14 cellular contexts compared by ENCODE assay signal in the genomic region with DNA sequence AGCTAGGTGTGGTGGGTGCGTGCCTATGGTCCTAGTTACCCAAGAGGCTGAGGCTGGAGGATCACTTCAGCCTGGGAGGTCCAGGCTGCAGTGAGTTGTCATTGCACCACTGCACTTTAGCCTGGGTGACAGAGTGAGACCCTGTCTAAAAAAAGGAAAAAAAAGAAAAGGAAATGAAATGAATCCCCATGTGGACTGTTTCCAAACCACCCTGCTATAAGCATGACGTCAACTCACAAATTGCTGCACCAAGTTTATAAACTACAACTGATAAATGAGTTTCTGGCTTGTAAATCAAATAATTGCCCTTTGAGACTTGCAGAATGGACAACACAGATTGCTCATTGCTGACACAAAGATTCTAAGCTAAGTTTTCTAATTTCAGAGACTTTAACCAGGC. TPM values are rescaled to one million over a fixed set of nuclear protein-coding genes. Genes with fewer than 3 reads are reported as not detected.
DNase-seq lines count a peak whose midpoint lies in the region; ATAC-seq and TF ChIP-seq lines count a peak whose summit lies in the region.
"Had no signal": no experiment of that assay in that cellular context is flagged by ENCODE, and none has a peak within 500 bp of the region (broad histone marks: within the 10 kb centered on the region; RNA-seq: fewer than 3 reads in every experiment).

No MANE protein-coding gene starts in this region.

- no peak overlapping the region for H2AFZ ChIP-seq in SK-N-SH (ENCODE audit: low read depth)
- H2AFZ ChIP-seq: PC-9 had no signal

- H3K4me3 Mint-ChIP-seq in activated T-helper 17 cell treated with anti-CD3 and anti-CD28 coated beads, Interleukin-2, amount 50 U/mL, for 72 hours, result no peak overlapping the region
- H3K4me3 Mint-ChIP-seq: activated CD8-positive, alpha-beta T cell treated with anti-CD3 and anti-CD28 coated beads, Interleukin-2, amount 10 ng/mL, durations not matched to agents 7 days and 5 days; activated naive CD4-positive, alpha-beta T cell treated with anti-CD3 and anti-CD28 coated beads, Interleukin-2, amount 10 ng/mL, durations not matched to agents 7 days and 5 days; T-helper 2 cell treated with Interferon-gamma antibody and Interleukin-4, amounts not matched to agents 5 μg/mL and 100 μg/mL, for 36 hours had no signal

- H3K9me3 ChIP-seq in SK-N-SH (no peaks in the 10 kb centered on the region), ovary (no peaks in the 10 kb centered on the region)
- H3K9me3 ChIP-seq: BE2C had no signal

- H3K4me3 ChIP-seq in AG10803 (ENCODE audit: low read length) (no peak overlapping the region), SK-N-SH (ENCODE audit: low read depth in 2 of 2, low read length in 1 of 2) (no peak overlapping the region), fibroblast of pulmonary artery (replicated peaks; ENCODE audit: low read depth, low read length) (no peak overlapping the region), ovary (no peak overlapping the region)
- H3K4me3 ChIP-seq: PC-9 had no signal

- WGBS in SK-N-SH (ENCODE audit: low lambda C conversion rate), result 76% methylated on average over 2 of the region's 2 CpGs
- 1 to 46% (median 40%) methylated on average over 2 of the region's 2 CpGs for WGBS in ovary, 3 donors

- no peak for TF ChIP-seq POLR2A in ovary (IDR thresholded peaks at IDR 0.05)

- no peaks in the 10 kb centered on the region for H3K27me3 ChIP-seq in SK-N-SH (ENCODE audit: insufficient read depth)
- H3K27me3 ChIP-seq in ovary, result no peaks in the 10 kb centered on the region
- H3K27me3 ChIP-seq: BE2C had no signal

- H3K79me2 ChIP-seq in SK-N-SH (ENCODE audit: insufficient read depth), result no peaks in the 10 kb centered on the region

- TF ChIP-seq CTCF in AG10803 (conservative IDR thresholded peaks at IDR 0.05; ENCODE audit: low read length) (no peak), SK-N-SH (IDR thresholded peaks at IDR 0.05) (no peak), fibroblast of pulmonary artery (IDR thresholded peaks at IDR 0.05; ENCODE audit: low read length, missing control alignments) (no peak), ovary (IDR thresholded peaks at IDR 0.05) (no peak)

- no peaks in the 10 kb centered on the region for H3F3A ChIP-seq in SK-N-SH (replicated peaks; ENCODE audit: insufficient read depth)

- H3K9me2 ChIP-seq in SK-N-SH, result no peaks in the 10 kb centered on the region

- H3K36me3 Mint-ChIP-seq in activated T-helper 17 cell treated with anti-CD3 and anti-CD28 coated beads, Interleukin-2, amount 50 U/mL, for 72 hours (ENCODE audit: low read depth), result no peaks in the 10 kb centered on the region
- H3K36me3 Mint-ChIP-seq: activated naive CD4-positive, alpha-beta T cell treated with anti-CD3 and anti-CD28 coated beads, Interleukin-2, amount 10 ng/mL, durations not matched to agents 7 days and 5 days had no signal

- H3K36me3 ChIP-seq in SK-N-SH (replicated peaks in 1 of 2; ENCODE audit: control insufficient read depth in 1 of 2, insufficient read depth in 2 of 2, low read length in 1 of 2) (no peaks in the 10 kb centered on the region), ovary (no peaks in the 10 kb centered on the region)
- H3K36me3 ChIP-seq: BE2C had no signal

- POLR2A ChIA-PET in SK-N-SH (lab: Yijun Ruan, JAX), result no interaction called here

- TF ChIP-seq RAD21 in SK-N-SH (IDR thresholded peaks at IDR 0.05; ENCODE audit: low read length), result no peak

- no peak overlapping the region for H3K4me2 ChIP-seq in SK-N-SH
- H3K4me2 ChIP-seq: PC-9 had no signal

- TF ChIP-seq EP300 in SK-N-SH (IDR thresholded peaks at IDR 0.05; ENCODE audit: borderline replicate concordance in 1 of 2, low read depth in 1 of 2, low read length in 1 of 2), result no peak
- peak; percentile 5 for TF ChIP-seq EP300 in ovary (IDR thresholded peaks at IDR 0.05)

- no peak overlapping the region for H3K9ac ChIP-seq in SK-N-SH

- H4K20me1 ChIP-seq in SK-N-SH (ENCODE audit: insufficient read depth), result no peaks in the 10 kb centered on the region

- DNase-seq in AG10803 (ENCODE audit: low read depth) (peak; percentile 83), SK-N-SH (no peak), fibroblast of pulmonary artery (ENCODE audit: low read depth) (peak; percentile 80), ovary (no peak), NCI-H1048 (lab: John Stamatoyannopoulos, UW) (no peak), GM19240 (ENCODE audit: insufficient read length, low spot score) (no peak)
- no peak for DNase-seq in stimulated activated CD4-positive, alpha-beta T cell treated with anti-CD3 and anti-CD28 coated beads, Interleukin-1b, Interleukin-23, amount 100 ng/mL, for 48 hours
- DNase-seq: activated CD8-positive, alpha-beta T cell treated with anti-CD3 and anti-CD28 coated beads, Interleukin-2, amount 10 ng/mL, durations not matched to agents 7 days and 5 days; activated naive CD4-positive, alpha-beta T cell treated with anti-CD3 and anti-CD28 coated beads, Interleukin-2, amount 10 ng/mL, durations not matched to agents 7 days and 5 days; BE2C; effector memory CD4-positive, alpha-beta T cell; PC-9 had no signal

- ATAC-seq in activated T-helper 17 cell treated with anti-CD3 and anti-CD28 coated beads, Interleukin-2, amount 50 U/mL, for 72 hours (replicated peaks), result no peak
- ATAC-seq: activated CD8-positive, alpha-beta T cell treated with anti-CD3 and anti-CD28 coated beads, Interleukin-2, amount 10 ng/mL, durations not matched to agents 7 days and 5 days had no signal

- H3K4me1 ChIP-seq in SK-N-SH (ENCODE audit: control insufficient read depth in 1 of 2, insufficient read depth in 2 of 2, low read depth in 1 of 2, low read length in 1 of 2), result peaks cover 7 to 9% of the 10 kb centered on the region in 2 experiments; a peak in 3 of 4 replicates
- peaks cover 2% of the 10 kb centered on the region for H3K4me1 ChIP-seq in ovary (ENCODE audit: insufficient read depth)
- H3K4me1 ChIP-seq: BE2C had no signal

- intact Hi-C loops in ovary (cut with DNase I), result no loop called here

- no peak overlapping the region for H3K27ac Mint-ChIP-seq in activated T-helper 17 cell treated with anti-CD3 and anti-CD28 coated beads, Interleukin-2, amount 50 U/mL, for 72 hours
- H3K27ac Mint-ChIP-seq: activated CD8-positive, alpha-beta T cell treated with anti-CD3 and anti-CD28 coated beads, Interleukin-2, amount 10 ng/mL, durations not matched to agents 7 days and 5 days; activated naive CD4-positive, alpha-beta T cell treated with anti-CD3 and anti-CD28 coated beads, Interleukin-2, amount 10 ng/mL, durations not matched to agents 7 days and 5 days; T-helper 2 cell treated with Interferon-gamma antibody and Interleukin-4, amounts not matched to agents 5 μg/mL and 100 μg/mL, for 36 hours had no signal

- H3K27me3 Mint-ChIP-seq in activated T-helper 17 cell treated with anti-CD3 and anti-CD28 coated beads, Interleukin-2, amount 50 U/mL, for 72 hours, result no peaks in the 10 kb centered on the region

- CTCF ChIA-PET in SK-N-SH (lab: Yijun Ruan, JAX), result no interaction called here

- H3K4me1 Mint-ChIP-seq in activated T-helper 17 cell treated with anti-CD3 and anti-CD28 coated beads, Interleukin-2, amount 50 U/mL, for 72 hours, result no peaks in the 10 kb centered on the region
- H3K4me1 Mint-ChIP-seq: activated naive CD4-positive, alpha-beta T cell treated with anti-CD3 and anti-CD28 coated beads, Interleukin-2, amount 10 ng/mL, durations not matched to agents 7 days and 5 days had no signal

- H3K9me3 Mint-ChIP-seq in activated T-helper 17 cell treated with anti-CD3 and anti-CD28 coated beads, Interleukin-2, amount 50 U/mL, for 72 hours, result no peaks in the 10 kb centered on the region
- H3K9me3 Mint-ChIP-seq: activated naive CD4-positive, alpha-beta T cell treated with anti-CD3 and anti-CD28 coated beads, Interleukin-2, amount 10 ng/mL, durations not matched to agents 7 days and 5 days; T-helper 2 cell treated with Interferon-gamma antibody and Interleukin-4, amounts not matched to agents 5 μg/mL and 100 μg/mL, for 36 hours had no signal

- peak overlapping the region in 1 of 2 experiments; percentile 42; a peak in 1 of 4 replicates for H3K27ac ChIP-seq in SK-N-SH (ENCODE audit: low read depth in 2 of 2, low read length in 1 of 2)
- H3K27ac ChIP-seq in ovary, result no peak overlapping the region
- H3K27ac ChIP-seq: PC-9 had no signal

TF ChIP-seq in SK-N-SH, 30 proteins besides CTCF, POLR2A, EP300 and RAD21:
- TF ChIP-seq JUND (IDR thresholded peaks at IDR 0.05), result no peak
- 0 out of 2 replicates have a peak, but pooled peaks have one; percentile 7 for TF ChIP-seq TCF12 (IDR thresholded peaks at IDR 0.05)
TF ChIP-seq in SK-N-SH: peak in this region for 1.

RNA-seq across cellular contexts. Expression of gene STK38L, which starts 51.0 kb away (rescaled TPM):
- polyA plus RNA-seq in SK-N-SH (2012; rRNA removed) (4.7 and 5.7 TPM in 2 replicates), ovary (10 to 100 TPM in 1 of 2 donors, 1 to 10 TPM in 1; 7.4 to 24.7 TPM)
- 6.7 and 9.2 TPM in 2 replicates for polyA plus RNA-seq in SK-N-SH (2012; cell fraction: cytosol; rRNA removed)
- polyA plus RNA-seq in SK-N-SH (2012; cell fraction: nucleus; rRNA removed), result 4.0 and 9.3 TPM in 2 replicates
- total RNA-seq in ovary, result 10 to 100 TPM; 13.4 to 23.6 (median 16.8) TPM
- 10 to 100 TPM; 14.5 to 21.0 TPM for total RNA-seq in activated T-helper 17 cell treated with anti-CD3 and anti-CD28 coated beads, Interleukin-2, amount 50 U/mL, for 72 hours

Comparison
In these comparisons a context has a peak if more than half of its experiments do, and no peak if none do; other contexts are left out.
1. DNase-seq: peak in AG10803 (single experiment) and fibroblast of pulmonary artery (single experiment); none in SK-N-SH (single experiment), ovary (0 of 5), stimulated activated CD4-positive, alpha-beta T cell treated with anti-CD3 and anti-CD28 coated beads, Interleukin-1b, Interleukin-23, amount 100 ng/mL, for 48 hours (single experiment), NCI-H1048 (single experiment) and GM19240 (single experiment).